Comparison of ENCODE assay signal across 10 cellular contexts in the genomic region with DNA sequence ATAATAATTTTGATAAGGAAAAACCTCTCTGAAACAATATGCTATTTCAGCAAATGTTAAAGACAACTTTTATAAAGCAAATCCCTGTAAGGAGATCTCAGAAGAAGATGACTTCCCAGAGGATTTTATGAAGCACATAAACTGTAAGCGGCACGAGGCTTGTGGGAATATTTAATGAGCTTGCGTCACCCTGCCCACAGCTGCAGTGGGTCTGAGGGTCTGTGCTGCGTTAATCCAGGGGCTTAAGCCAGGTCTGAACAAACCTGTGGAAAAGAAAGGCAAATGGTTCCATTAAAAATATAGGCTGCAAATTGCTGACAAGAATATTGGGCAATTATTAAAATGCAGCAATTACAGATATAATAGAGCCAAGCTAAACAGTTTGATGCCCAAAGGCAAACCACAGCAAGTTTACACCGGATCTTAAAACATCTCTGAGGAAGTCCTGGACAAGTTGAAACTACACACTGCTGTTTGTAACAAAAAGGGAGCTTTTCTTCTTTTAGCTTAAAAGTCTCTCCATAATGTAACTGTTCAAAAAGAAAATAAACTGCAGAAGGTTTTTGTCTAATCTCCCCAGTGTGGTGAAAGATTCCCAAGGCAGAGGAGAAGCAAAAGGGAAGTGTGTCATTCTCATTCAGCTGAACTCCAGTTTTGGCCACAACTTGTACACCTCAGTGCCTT. TPM values are rescaled to one million over a fixed set of nuclear protein-coding genes. Genes with fewer than 3 reads are reported as not detected.
A peak's percentile ranks its signal among the peaks of the same experiment; 100 is the strongest.
DNase-seq lines count a peak whose midpoint lies in the region; ATAC-seq and TF ChIP-seq lines count a peak whose summit lies in the region.
"Had no signal": no experiment of that assay in that cellular context is flagged by ENCODE, and none has a peak within 500 bp of the region (broad histone marks: within the 10 kb centered on the region; RNA-seq: fewer than 3 reads in every experiment).

No MANE protein-coding gene starts in this region.

- DNase-seq in MV-4-11 (lab: John Stamatoyannopoulos, UW) (peak; percentile 13), brain microvascular endothelial cell (peak; percentile 15), iris pigment epithelial cell (ENCODE audit: low read depth) (peak; percentile 70), NOMO-1 (lab: John Stamatoyannopoulos, UW; ENCODE audit: unreplicated experiment in 2 of 2) (no peak), body of pancreas (no peak), hypothalamus (lab: John Stamatoyannopoulos, UW) (no peak), left lobe of liver (ENCODE audit: low spot score) (no peak)
- DNase-seq: activated naive CD4-positive, alpha-beta T cell; NCI-H2171 had no signal

- peak overlapping the region; percentile 25 for H3K27ac ChIP-seq in ACC112 (ENCODE audit: low read depth, low read length)
- H3K27ac ChIP-seq in brain microvascular endothelial cell = no peak overlapping the region
- no peak overlapping the region for H3K27ac ChIP-seq in body of pancreas

- 80 to 85% methylated on average over 5 of the region's 5 CpGs for WGBS in body of pancreas, 2 donors

- no peaks in the 10 kb centered on the region for H3K9me3 ChIP-seq in body of pancreas

- H3K4me3 ChIP-seq in ACC112 (ENCODE audit: low read depth, low read length) (peak overlapping the region; percentile 50), brain microvascular endothelial cell (ENCODE audit: low read depth, low read length) (no peak overlapping the region), body of pancreas (no peak overlapping the region)

- intact Hi-C loops in body of pancreas (cut with DNase I) = no loop called here

- no peak for ATAC-seq in body of pancreas
- ATAC-seq in left lobe of liver = no peak

- no peak for TF ChIP-seq CTCF in brain microvascular endothelial cell (IDR thresholded peaks at IDR 0.05; ENCODE audit: low read depth, low read length, missing control alignments)
- no peak for TF ChIP-seq CTCF in body of pancreas (IDR thresholded peaks at IDR 0.05)

- in situ Hi-C loops in brain microvascular endothelial cell (cut with HindIII; ENCODE audit: low pct_ligation_motif_present, low sequenced_read_pairs) = no loop called here

- peak overlapping the region; percentile 43 for H2AFZ ChIP-seq in ACC112 (ENCODE audit: low read length, unreplicated experiment)

- H3K36me3 ChIP-seq in ACC112 (ENCODE audit: insufficient read depth, low read length) (no peaks in the 10 kb centered on the region), brain microvascular endothelial cell (replicated peaks) (no peaks in the 10 kb centered on the region), body of pancreas (replicated peaks in 1 of 2; ENCODE audit: insufficient read depth in 1 of 2, low read depth in 2 of 2) (peaks cover 0 to 2% of the 10 kb centered on the region in 2 donors)

- peaks cover 10% of the 10 kb centered on the region for H3K79me2 ChIP-seq in ACC112 (ENCODE audit: control insufficient read depth, insufficient read depth, low read length, unreplicated experiment)

- H3K27me3 ChIP-seq in ACC112 (ENCODE audit: insufficient read depth, low read length) (no peaks in the 10 kb centered on the region), brain microvascular endothelial cell (replicated peaks) (no peaks in the 10 kb centered on the region), body of pancreas (no peaks in the 10 kb centered on the region)

- H3K4me1 ChIP-seq in ACC112 (ENCODE audit: control insufficient read depth, insufficient read depth, low read length, unreplicated experiment) (peaks cover 13% of the 10 kb centered on the region), body of pancreas (no peaks in the 10 kb centered on the region)

- no peak for TF ChIP-seq POLR2A in body of pancreas (IDR thresholded peaks at IDR 0.05)

RNA-seq across cellular contexts. Expression of gene TGFBR3, which starts 21.8 kb away (rescaled TPM):
- total RNA-seq in body of pancreas = 10 to 100 TPM; 52.4 to 63.6 TPM
- 9.3 TPM for total RNA-seq in left lobe of liver

Comparison
In these comparisons a context has a peak if more than half of its experiments do, and no peak if none do; other contexts are left out.
1. DNase-seq: peak in MV-4-11 (single experiment), brain microvascular endothelial cell (single experiment) and iris pigment epithelial cell (single experiment); none in NOMO-1 (0 of 2), body of pancreas (0 of 4), hypothalamus (0 of 51) and left lobe of liver (single experiment).